Comparison of ENCODE assay signal across 20 cellular contexts in the genomic region with DNA sequence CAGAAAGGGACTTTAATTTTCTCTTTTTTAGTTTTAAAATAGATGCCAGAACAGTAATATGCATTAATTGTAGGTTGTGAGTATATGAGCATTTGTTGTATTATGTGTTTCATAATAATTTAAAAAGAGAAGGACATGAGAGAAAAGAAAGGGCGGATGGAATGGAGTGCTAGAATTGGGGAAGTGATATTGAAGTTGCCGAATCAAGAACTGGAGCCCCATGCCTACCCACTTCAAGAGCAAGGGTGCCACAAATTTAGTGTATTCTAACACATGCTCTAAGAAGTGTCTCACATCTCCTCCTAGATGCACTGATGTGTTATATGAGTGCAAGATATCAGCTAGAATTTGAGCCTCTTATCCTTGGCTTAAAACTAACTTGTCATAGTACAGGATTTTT.
"Had no signal": no experiment of that assay in that cellular context is flagged by ENCODE, and none has a peak within 500 bp of the region (broad histone marks: within the 10 kb centered on the region; RNA-seq: fewer than 3 reads in every experiment).

No MANE protein-coding gene starts in this region.

- H3K9me3 Mint-ChIP-seq: activated naive CD4-positive, alpha-beta T cell treated with anti-CD3 and anti-CD28 coated beads, Interleukin-2, amount 50 U/mL, for 24 hours; activated T-cell treated with anti-CD3 and anti-CD28 coated beads, Interleukin-2, amount 50 U/mL, for 72 hours; naive thymus-derived CD8-positive, alpha-beta T cell; T-helper 1 cell treated with Interleukin-12 subunit alpha and Interleukin-12 subunit beta and Interleukin-4 antibody, amounts not matched to agents 30 μg/mL and 1 μg/mL, for 36 hours had no signal

- H3K36me3 Mint-ChIP-seq: activated naive CD4-positive, alpha-beta T cell treated with anti-CD3 and anti-CD28 coated beads, Interleukin-2, amount 50 U/mL, for 24 hours; naive thymus-derived CD8-positive, alpha-beta T cell had no signal

- ATAC-seq: activated T-cell treated with anti-CD3 and anti-CD28 coated beads, Interleukin-2, amount 50 U/mL, for 72 hours; mucosa of descending colon; naive thymus-derived CD8-positive, alpha-beta T cell had no signal

- H3K4me1 ChIP-seq: adrenal gland, sigmoid colon, tibial artery had no signal

- H3K4me3 Mint-ChIP-seq: activated naive CD4-positive, alpha-beta T cell treated with anti-CD3 and anti-CD28 coated beads, Interleukin-2, amount 50 U/mL, for 24 hours; activated T-cell treated with anti-CD3 and anti-CD28 coated beads, Interleukin-2, amount 50 U/mL, for 72 hours; naive thymus-derived CD8-positive, alpha-beta T cell; T-helper 1 cell treated with Interleukin-12 subunit alpha and Interleukin-12 subunit beta and Interleukin-4 antibody, amounts not matched to agents 30 μg/mL and 1 μg/mL, for 36 hours had no signal

- H3K27ac ChIP-seq: adrenal gland, esophagus squamous epithelium, sigmoid colon, tibial artery, VCaP had no signal

- H3K27me3 Mint-ChIP-seq: activated naive CD4-positive, alpha-beta T cell treated with anti-CD3 and anti-CD28 coated beads, Interleukin-2, amount 50 U/mL, for 24 hours; naive thymus-derived CD8-positive, alpha-beta T cell had no signal

- H3K27me3 ChIP-seq: adrenal gland, esophagus squamous epithelium, sigmoid colon, tibial artery had no signal

- H3K36me3 ChIP-seq: adrenal gland, esophagus squamous epithelium, sigmoid colon, tibial artery had no signal

- H3K27ac Mint-ChIP-seq: activated naive CD4-positive, alpha-beta T cell treated with anti-CD3 and anti-CD28 coated beads, Interleukin-2, amount 50 U/mL, for 24 hours; activated T-cell treated with anti-CD3 and anti-CD28 coated beads, Interleukin-2, amount 50 U/mL, for 72 hours; T-helper 1 cell treated with Interleukin-12 subunit alpha and Interleukin-12 subunit beta and Interleukin-4 antibody, amounts not matched to agents 30 μg/mL and 1 μg/mL, for 36 hours had no signal

- H3K9me3 ChIP-seq: adrenal gland, esophagus squamous epithelium, mucosa of descending colon, sigmoid colon, tibial artery had no signal

- H3K4me3 ChIP-seq: adrenal gland, esophagus squamous epithelium, mucosa of descending colon, sigmoid colon, tibial artery had no signal

- DNase-seq: activated CD4-positive, alpha-beta T cell treated with anti-CD3 and anti-CD28 coated beads, Interleukin-2, amount 50 U/mL, for 1 hour; activated CD4-positive, CD25-positive, alpha-beta regulatory T cell treated with anti-CD3 and anti-CD28 coated beads, Interleukin-2, amount 50 U/mL, for 72 hours; activated CD8-positive, alpha-beta memory T cell treated with anti-CD3 and anti-CD28 coated beads for 24 hours; activated CD8-positive, alpha-beta memory T cell treated with anti-CD3 and anti-CD28 coated beads, Interleukin-2, amount 50 U/mL, for 48 hours; activated gamma-delta T cell; activated T-cell treated with anti-CD3 and anti-CD28 coated beads, Interleukin-2, amount 50 U/mL, for 72 hours; adrenal gland; effector CD8-positive, alpha-beta T cell; esophagus squamous epithelium; mesenchymal stem cell; mucosa of descending colon; naive thymus-derived CD8-positive, alpha-beta T cell; posterior cingulate gyrus; sigmoid colon; stimulated activated naive CD4-positive, alpha-beta T cell treated with Interleukin-2 at 50 U/mL for 16 hours; substantia nigra; tibial artery had no signal
